1 cellular context compared by ENCODE assay signal in genomic region chr18:48238636-48239035, GRCh38.
TF ChIP-seq lines count a peak whose summit lies in the region.

No MANE protein-coding gene starts in this region.

TF ChIP-seq in GM23338, 12 proteins besides CTCF, POLR2A, EP300 and RAD21 (continued from another document):
- TF ChIP-seq, protein P1, sequence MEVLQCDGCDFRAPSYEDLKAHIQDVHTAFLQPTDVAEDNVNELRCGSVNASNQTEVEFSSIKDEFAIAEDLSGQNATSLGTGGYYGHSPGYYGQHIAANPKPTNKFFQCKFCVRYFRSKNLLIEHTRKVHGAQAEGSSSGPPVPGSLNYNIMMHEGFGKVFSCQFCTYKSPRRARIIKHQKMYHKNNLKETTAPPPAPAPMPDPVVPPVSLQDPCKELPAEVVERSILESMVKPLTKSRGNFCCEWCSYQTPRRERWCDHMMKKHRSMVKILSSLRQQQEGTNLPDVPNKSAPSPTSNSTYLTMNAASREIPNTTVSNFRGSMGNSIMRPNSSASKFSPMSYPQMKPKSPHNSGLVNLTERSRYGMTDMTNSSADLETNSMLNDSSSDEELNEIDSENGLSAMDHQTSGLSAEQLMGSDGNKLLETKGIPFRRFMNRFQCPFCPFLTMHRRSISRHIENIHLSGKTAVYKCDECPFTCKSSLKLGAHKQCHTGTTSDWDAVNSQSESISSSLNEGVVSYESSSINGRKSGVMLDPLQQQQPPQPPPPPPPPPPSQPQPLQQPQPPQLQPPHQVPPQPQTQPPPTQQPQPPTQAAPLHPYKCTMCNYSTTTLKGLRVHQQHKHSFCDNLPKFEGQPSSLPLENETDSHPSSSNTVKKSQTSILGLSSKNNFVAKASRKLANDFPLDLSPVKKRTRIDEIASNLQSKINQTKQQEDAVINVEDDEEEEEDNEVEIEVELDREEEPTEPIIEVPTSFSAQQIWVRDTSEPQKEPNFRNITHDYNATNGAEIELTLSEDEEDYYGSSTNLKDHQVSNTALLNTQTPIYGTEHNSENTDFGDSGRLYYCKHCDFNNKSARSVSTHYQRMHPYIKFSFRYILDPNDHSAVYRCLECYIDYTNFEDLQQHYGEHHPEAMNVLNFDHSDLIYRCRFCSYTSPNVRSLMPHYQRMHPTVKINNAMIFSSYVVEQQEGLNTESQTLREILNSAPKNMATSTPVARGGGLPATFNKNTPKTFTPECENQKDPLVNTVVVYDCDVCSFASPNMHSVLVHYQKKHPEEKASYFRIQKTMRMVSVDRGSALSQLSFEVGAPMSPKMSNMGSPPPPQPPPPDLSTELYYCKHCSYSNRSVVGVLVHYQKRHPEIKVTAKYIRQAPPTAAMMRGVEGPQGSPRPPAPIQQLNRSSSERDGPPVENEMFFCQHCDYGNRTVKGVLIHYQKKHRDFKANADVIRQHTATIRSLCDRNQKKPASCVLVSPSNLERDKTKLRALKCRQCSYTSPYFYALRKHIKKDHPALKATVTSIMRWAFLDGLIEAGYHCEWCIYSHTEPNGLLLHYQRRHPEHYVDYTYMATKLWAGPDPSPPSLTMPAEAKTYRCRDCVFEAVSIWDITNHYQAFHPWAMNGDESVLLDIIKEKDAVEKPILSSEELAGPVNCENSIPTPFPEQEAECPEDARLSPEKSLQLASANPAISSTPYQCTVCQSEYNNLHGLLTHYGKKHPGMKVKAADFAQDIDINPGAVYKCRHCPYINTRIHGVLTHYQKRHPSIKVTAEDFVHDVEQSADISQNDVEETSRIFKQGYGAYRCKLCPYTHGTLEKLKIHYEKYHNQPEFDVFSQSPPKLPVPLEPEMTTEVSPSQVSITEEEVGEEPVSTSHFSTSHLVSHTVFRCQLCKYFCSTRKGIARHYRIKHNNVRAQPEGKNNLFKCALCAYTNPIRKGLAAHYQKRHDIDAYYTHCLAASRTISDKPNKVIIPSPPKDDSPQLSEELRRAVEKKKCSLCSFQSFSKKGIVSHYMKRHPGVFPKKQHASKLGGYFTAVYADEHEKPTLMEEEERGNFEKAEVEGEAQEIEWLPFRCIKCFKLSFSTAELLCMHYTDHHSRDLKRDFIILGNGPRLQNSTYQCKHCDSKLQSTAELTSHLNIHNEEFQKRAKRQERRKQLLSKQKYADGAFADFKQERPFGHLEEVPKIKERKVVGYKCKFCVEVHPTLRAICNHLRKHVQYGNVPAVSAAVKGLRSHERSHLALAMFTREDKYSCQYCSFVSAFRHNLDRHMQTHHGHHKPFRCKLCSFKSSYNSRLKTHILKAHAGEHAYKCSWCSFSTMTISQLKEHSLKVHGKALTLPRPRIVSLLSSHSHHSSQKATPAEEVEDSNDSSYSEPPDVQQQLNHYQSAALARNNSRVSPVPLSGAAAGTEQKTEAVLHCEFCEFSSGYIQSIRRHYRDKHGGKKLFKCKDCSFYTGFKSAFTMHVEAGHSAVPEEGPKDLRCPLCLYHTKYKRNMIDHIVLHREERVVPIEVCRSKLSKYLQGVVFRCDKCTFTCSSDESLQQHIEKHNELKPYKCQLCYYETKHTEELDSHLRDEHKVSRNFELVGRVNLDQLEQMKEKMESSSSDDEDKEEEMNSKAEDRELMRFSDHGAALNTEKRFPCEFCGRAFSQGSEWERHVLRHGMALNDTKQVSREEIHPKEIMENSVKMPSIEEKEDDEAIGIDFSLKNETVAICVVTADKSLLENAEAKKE (CRISPR knock-in tag; IDR thresholded peaks at IDR 0.05) = no peak
- no peak for TF ChIP-seq ZNF331 (CRISPR knock-in tag; IDR thresholded peaks at IDR 0.05; ENCODE audit: low read depth)
- TF ChIP-seq, protein P2, sequence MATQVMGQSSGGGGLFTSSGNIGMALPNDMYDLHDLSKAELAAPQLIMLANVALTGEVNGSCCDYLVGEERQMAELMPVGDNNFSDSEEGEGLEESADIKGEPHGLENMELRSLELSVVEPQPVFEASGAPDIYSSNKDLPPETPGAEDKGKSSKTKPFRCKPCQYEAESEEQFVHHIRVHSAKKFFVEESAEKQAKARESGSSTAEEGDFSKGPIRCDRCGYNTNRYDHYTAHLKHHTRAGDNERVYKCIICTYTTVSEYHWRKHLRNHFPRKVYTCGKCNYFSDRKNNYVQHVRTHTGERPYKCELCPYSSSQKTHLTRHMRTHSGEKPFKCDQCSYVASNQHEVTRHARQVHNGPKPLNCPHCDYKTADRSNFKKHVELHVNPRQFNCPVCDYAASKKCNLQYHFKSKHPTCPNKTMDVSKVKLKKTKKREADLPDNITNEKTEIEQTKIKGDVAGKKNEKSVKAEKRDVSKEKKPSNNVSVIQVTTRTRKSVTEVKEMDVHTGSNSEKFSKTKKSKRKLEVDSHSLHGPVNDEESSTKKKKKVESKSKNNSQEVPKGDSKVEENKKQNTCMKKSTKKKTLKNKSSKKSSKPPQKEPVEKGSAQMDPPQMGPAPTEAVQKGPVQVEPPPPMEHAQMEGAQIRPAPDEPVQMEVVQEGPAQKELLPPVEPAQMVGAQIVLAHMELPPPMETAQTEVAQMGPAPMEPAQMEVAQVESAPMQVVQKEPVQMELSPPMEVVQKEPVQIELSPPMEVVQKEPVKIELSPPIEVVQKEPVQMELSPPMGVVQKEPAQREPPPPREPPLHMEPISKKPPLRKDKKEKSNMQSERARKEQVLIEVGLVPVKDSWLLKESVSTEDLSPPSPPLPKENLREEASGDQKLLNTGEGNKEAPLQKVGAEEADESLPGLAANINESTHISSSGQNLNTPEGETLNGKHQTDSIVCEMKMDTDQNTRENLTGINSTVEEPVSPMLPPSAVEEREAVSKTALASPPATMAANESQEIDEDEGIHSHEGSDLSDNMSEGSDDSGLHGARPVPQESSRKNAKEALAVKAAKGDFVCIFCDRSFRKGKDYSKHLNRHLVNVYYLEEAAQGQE (IDR thresholded peaks at IDR 0.05; ENCODE audit: unreplicated experiment) = no peak
- TF ChIP-seq, protein P3, sequence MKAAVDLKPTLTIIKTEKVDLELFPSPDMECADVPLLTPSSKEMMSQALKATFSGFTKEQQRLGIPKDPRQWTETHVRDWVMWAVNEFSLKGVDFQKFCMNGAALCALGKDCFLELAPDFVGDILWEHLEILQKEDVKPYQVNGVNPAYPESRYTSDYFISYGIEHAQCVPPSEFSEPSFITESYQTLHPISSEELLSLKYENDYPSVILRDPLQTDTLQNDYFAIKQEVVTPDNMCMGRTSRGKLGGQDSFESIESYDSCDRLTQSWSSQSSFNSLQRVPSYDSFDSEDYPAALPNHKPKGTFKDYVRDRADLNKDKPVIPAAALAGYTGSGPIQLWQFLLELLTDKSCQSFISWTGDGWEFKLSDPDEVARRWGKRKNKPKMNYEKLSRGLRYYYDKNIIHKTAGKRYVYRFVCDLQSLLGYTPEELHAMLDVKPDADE (IDR thresholded peaks at IDR 0.05) = no peak
- no peak for TF ChIP-seq EZH2phosphoT487 (IDR thresholded peaks at IDR 0.05; ENCODE audit: unreplicated experiment)
- no peak for TF ChIP-seq STAT1 (IDR thresholded peaks at IDR 0.05; ENCODE audit: unreplicated experiment)
- TF ChIP-seq EZH2 (IDR thresholded peaks at IDR 0.05; ENCODE audit: low read depth, unreplicated experiment) = no peak
- no peak for TF ChIP-seq NANOG (IDR thresholded peaks at IDR 0.05; ENCODE audit: borderline replicate concordance)
